ENCODE assay signal across 10 cellular contexts in the genomic region with DNA sequence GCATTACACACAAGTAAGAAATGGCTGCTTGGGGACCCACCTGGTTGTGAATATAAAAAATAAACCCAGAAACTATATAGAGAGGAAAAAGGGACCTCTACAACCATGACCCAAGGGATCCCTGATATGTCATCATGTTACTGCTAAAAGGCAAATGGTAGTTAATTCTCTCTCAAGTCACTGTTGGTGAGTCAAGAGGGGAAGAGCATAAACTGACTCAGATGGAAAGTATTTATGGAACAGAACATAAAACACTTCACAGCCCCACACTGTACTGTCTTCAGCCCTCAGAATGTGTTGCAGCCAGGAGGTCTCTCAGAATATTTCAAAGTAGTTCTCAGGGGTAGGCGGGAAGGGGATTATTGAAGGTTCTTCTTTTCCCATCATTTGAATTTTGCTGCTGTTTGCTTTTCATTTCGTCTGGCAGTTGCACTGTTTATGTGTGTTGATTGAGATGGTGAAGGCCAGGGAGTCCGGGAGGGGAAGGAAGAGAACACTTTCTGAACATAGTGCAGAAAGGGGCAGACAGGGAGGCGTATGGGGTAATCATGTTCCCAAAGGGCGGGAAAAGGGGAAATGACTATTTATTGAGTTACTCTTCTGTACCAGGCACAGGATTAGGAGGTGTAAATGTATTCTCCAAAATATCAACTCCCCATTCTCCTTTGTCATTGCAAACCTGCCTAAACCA.
DNase-seq lines count a peak whose midpoint lies in the region; ATAC-seq and TF ChIP-seq lines count a peak whose summit lies in the region.
"Had no signal": no experiment of that assay in that cellular context is flagged by ENCODE, and none has a peak within 500 bp of the region (broad histone marks: within the 10 kb centered on the region; RNA-seq: fewer than 3 reads in every experiment).

No MANE protein-coding gene starts in this region.

- H3K36me3 ChIP-seq in thoracic aorta, result no peaks in the 10 kb centered on the region
- no peaks in the 10 kb centered on the region for H3K36me3 ChIP-seq in ovary
- no peaks in the 10 kb centered on the region for H3K36me3 ChIP-seq in neural progenitor cell
- H3K36me3 ChIP-seq in body of pancreas (replicated peaks in 1 of 2; ENCODE audit: insufficient read depth in 1 of 2, low read depth in 2 of 2), result no peaks in the 10 kb centered on the region

- no peaks in the 10 kb centered on the region for H3K36me3 Mint-ChIP-seq in activated CD4-positive, alpha-beta T cell treated with anti-CD3 and anti-CD28 coated beads for 36 hours (ENCODE audit: low read depth)
- no peaks in the 10 kb centered on the region for H3K36me3 Mint-ChIP-seq in neural progenitor cell

- no peak overlapping the region for H3K4me2 ChIP-seq in neural progenitor cell

- POLR2A ChIA-PET in activated CD4-positive, alpha-beta T cell treated with anti-CD3 and anti-CD28 coated beads for 36 hours (lab: Charles Lee), result no interaction called here
- POLR2A ChIA-PET in RWPE1 (lab: Yijun Ruan, JAX; ENCODE audit: low non-redundant PET), result no interaction called here

- H3F3A ChIP-seq in neural progenitor cell (ENCODE audit: low read depth), result no peaks in the 10 kb centered on the region

- H3K4me1 ChIP-seq in thoracic aorta (ENCODE audit: control insufficient read depth in 1 of 2, low read depth in 2 of 2) (peaks cover 22 to 36% of the 10 kb centered on the region in 2 donors), ovary (ENCODE audit: insufficient read depth) (no peaks in the 10 kb centered on the region), neural progenitor cell (no peaks in the 10 kb centered on the region), body of pancreas (no peaks in the 10 kb centered on the region)

- H3K4me3 Mint-ChIP-seq in activated CD4-positive, alpha-beta T cell treated with anti-CD3 and anti-CD28 coated beads for 36 hours, result no peak overlapping the region
- H3K4me3 Mint-ChIP-seq in neural progenitor cell, result no peak overlapping the region
- H3K4me3 Mint-ChIP-seq: B cell had no signal

- TF ChIP-seq CTCF in RWPE1 (conservative IDR thresholded peaks at IDR 0.05; ENCODE audit: low read depth), result no peak
- no peak for TF ChIP-seq CTCF in thoracic aorta (IDR thresholded peaks at IDR 0.05)
- no peak for TF ChIP-seq CTCF in ovary (IDR thresholded peaks at IDR 0.05)
- no peak for TF ChIP-seq CTCF in neural progenitor cell (IDR thresholded peaks at IDR 0.05)
- no peak for TF ChIP-seq CTCF in body of pancreas (IDR thresholded peaks at IDR 0.05)

- WGBS in ovary, 3 donors, result 69 to 80% (median 70%) methylated on average over 5 of the region's 5 CpGs
- WGBS in body of pancreas, 2 donors, result 55 to 63% methylated on average over 5 of the region's 5 CpGs

- TF ChIP-seq POLR2A in ovary (IDR thresholded peaks at IDR 0.05) (no peak), body of pancreas (IDR thresholded peaks at IDR 0.05) (no peak)

- H3K27me3 ChIP-seq in thoracic aorta (replicated peaks; ENCODE audit: insufficient read depth) (no peaks in the 10 kb centered on the region), ovary (no peaks in the 10 kb centered on the region), neural progenitor cell (no peaks in the 10 kb centered on the region), body of pancreas (no peaks in the 10 kb centered on the region)
- H3K27me3 ChIP-seq: spleen had no signal

- CTCF ChIA-PET in activated CD4-positive, alpha-beta T cell treated with anti-CD3 and anti-CD28 coated beads for 36 hours (lab: Charles Lee), result no interaction called here
- CTCF ChIA-PET in RWPE1 (lab: Yijun Ruan, JAX), result no interaction called here

- H4K20me1 ChIP-seq in neural progenitor cell (ENCODE audit: low read depth), result no peaks in the 10 kb centered on the region

- H3K4me3 ChIP-seq in thoracic aorta (peak overlapping the region; percentile 46), ovary (no peak overlapping the region), neural progenitor cell (no peak overlapping the region), body of pancreas (no peak overlapping the region)
- H3K4me3 ChIP-seq: spleen had no signal

- H2AFZ ChIP-seq in neural progenitor cell (replicated peaks), result no peak overlapping the region

- peaks cover 7% of the 10 kb centered on the region for H3K27me3 Mint-ChIP-seq in activated CD4-positive, alpha-beta T cell treated with anti-CD3 and anti-CD28 coated beads for 36 hours
- H3K27me3 Mint-ChIP-seq in neural progenitor cell (ENCODE audit: insufficient read depth, low read depth), result peaks cover 2% of the 10 kb centered on the region

- no peaks in the 10 kb centered on the region for H3K9me3 Mint-ChIP-seq in activated CD4-positive, alpha-beta T cell treated with anti-CD3 and anti-CD28 coated beads for 36 hours (ENCODE audit: low read depth)
- no peaks in the 10 kb centered on the region for H3K9me3 Mint-ChIP-seq in neural progenitor cell

- H3K79me2 ChIP-seq in neural progenitor cell (ENCODE audit: low read depth), result no peaks in the 10 kb centered on the region

- H3K4me1 Mint-ChIP-seq in activated CD4-positive, alpha-beta T cell treated with anti-CD3 and anti-CD28 coated beads for 36 hours, result peaks cover 9% of the 10 kb centered on the region
- H3K4me1 Mint-ChIP-seq in neural progenitor cell, result no peaks in the 10 kb centered on the region

- H3K9ac ChIP-seq in neural progenitor cell, result no peak overlapping the region

- intact Hi-C loops in activated CD4-positive, alpha-beta T cell treated with anti-CD3 and anti-CD28 coated beads for 36 hours (cut with DNase I, micrococcal nuclease), result no loop called here
- intact Hi-C loops in ovary (cut with DNase I) (no loop called here), body of pancreas (cut with DNase I) (no loop called here)

- DNase-seq in activated CD4-positive, alpha-beta T cell treated with anti-CD3 and anti-CD28 coated beads for 36 hours, result no peak
- DNase-seq in activated CD4-positive, alpha-beta T cell treated with anti-CD3 and anti-CD28 coated beads, Interleukin-2, amount 50 U/mL, for 48 hours, result no peak
- peak; percentile 77 for DNase-seq in RWPE1 (ENCODE audit: low spot score)
- peak; percentile 38 for DNase-seq in foreskin melanocyte
- DNase-seq in thoracic aorta (ENCODE audit: low spot score), result no peak
- no peak for DNase-seq in ovary
- no peak for DNase-seq in neural progenitor cell (ENCODE audit: low spot score)
- DNase-seq in body of pancreas, result no peak
- DNase-seq: spleen had no signal

- peak; percentile 96 for ATAC-seq in activated CD4-positive, alpha-beta T cell treated with anti-CD3 and anti-CD28 coated beads for 36 hours
- ATAC-seq in thoracic aorta (ENCODE audit: insufficient number of reproducible peaks, low FRiP score, low read depth) (peak; percentile 62), body of pancreas (no peak)

- H3K27ac ChIP-seq in RWPE1 (no peak overlapping the region), thoracic aorta (peak overlapping the region in 1 of 2 donors; percentile 61), ovary (no peak overlapping the region), neural progenitor cell (no peak overlapping the region), body of pancreas (no peak overlapping the region)

- no peak for TF ChIP-seq EP300 in ovary (IDR thresholded peaks at IDR 0.05)

- H3K9me3 ChIP-seq in thoracic aorta (no peaks in the 10 kb centered on the region), ovary (no peaks in the 10 kb centered on the region), neural progenitor cell (ENCODE audit: low read depth) (no peaks in the 10 kb centered on the region), body of pancreas (no peaks in the 10 kb centered on the region)
- H3K9me3 ChIP-seq: spleen had no signal

- H3K27ac Mint-ChIP-seq in activated CD4-positive, alpha-beta T cell treated with anti-CD3 and anti-CD28 coated beads for 36 hours, result peak overlapping the region; percentile 18
- no peak overlapping the region for H3K27ac Mint-ChIP-seq in neural progenitor cell
- H3K27ac Mint-ChIP-seq: B cell had no signal

Comparison
In these comparisons a context has a peak if more than half of its experiments do, and no peak if none do; other contexts are left out.
1. DNase-seq: peak in RWPE1 (single experiment) and foreskin melanocyte (single experiment); none in activated CD4-positive, alpha-beta T cell treated with anti-CD3 and anti-CD28 coated beads for 36 hours (single experiment), activated CD4-positive, alpha-beta T cell treated with anti-CD3 and anti-CD28 coated beads, Interleukin-2, amount 50 U/mL, for 48 hours (0 of 2), thoracic aorta (single experiment), ovary (0 of 5), neural progenitor cell (single experiment) and body of pancreas (0 of 4).